In genomic region chr15:63169796-63170195, GRCh38 we compare ENCODE assay signal across 2 cellular contexts.
TF ChIP-seq lines count a peak whose summit lies in the region.

No MANE protein-coding gene starts in this region.

TF ChIP-seq in A549, 52 proteins besides CTCF, POLR2A, EP300 and RAD21 (continued from another document):
- TF ChIP-seq CHD4 (IDR thresholded peaks at IDR 0.05; ENCODE audit: borderline replicate concordance) = no peak
- TF ChIP-seq GATA3 (IDR thresholded peaks at IDR 0.05; ENCODE audit: borderline replicate concordance) = no peak
- TF ChIP-seq HOXB5 (CRISPR knock-in tag; IDR thresholded peaks at IDR 0.05) = no peak
- no peak for TF ChIP-seq EHMT2 (IDR thresholded peaks at IDR 0.05; ENCODE audit: low read depth)
- TF ChIP-seq KDM1A (IDR thresholded peaks at IDR 0.05; ENCODE audit: low read depth) = no peak
- no peak for TF ChIP-seq E2F6 (IDR thresholded peaks at IDR 0.05; ENCODE audit: borderline replicate concordance, low read depth)
- no peak for TF ChIP-seq ATOH8 (CRISPR knock-in tag; IDR thresholded peaks at IDR 0.05; ENCODE audit: low read depth)
- TF ChIP-seq CBX8 (IDR thresholded peaks at IDR 0.05) = no peak
- no peak for TF ChIP-seq ZNF302 (CRISPR knock-in tag; IDR thresholded peaks at IDR 0.05)
- TF ChIP-seq CBX2 (IDR thresholded peaks at IDR 0.05; ENCODE audit: borderline replicate concordance, low read depth) = no peak
- TF ChIP-seq HOXB13 (CRISPR knock-in tag; IDR thresholded peaks at IDR 0.05; ENCODE audit: low read depth) = no peak
- no peak for TF ChIP-seq ZC3H11A (IDR thresholded peaks at IDR 0.05)
- TF ChIP-seq HOXA7 (CRISPR knock-in tag; IDR thresholded peaks at IDR 0.05) = no peak
- no peak for TF ChIP-seq RARB (CRISPR knock-in tag; IDR thresholded peaks at IDR 0.05)

TF ChIP-seq in GM23338, 12 proteins besides CTCF, POLR2A, EP300 and RAD21 (continued from another document):
- no peak for TF ChIP-seq REST (IDR thresholded peaks at IDR 0.05; ENCODE audit: unreplicated experiment)
- no peak for TF ChIP-seq EZH2phosphoT487 (IDR thresholded peaks at IDR 0.05; ENCODE audit: unreplicated experiment)
- TF ChIP-seq ZNF331 (CRISPR knock-in tag; IDR thresholded peaks at IDR 0.05; ENCODE audit: low read depth) = no peak
- no peak for TF ChIP-seq ZNF114 (CRISPR knock-in tag; IDR thresholded peaks at IDR 0.05)
- TF ChIP-seq CREB1 (CRISPR knock-in tag; IDR thresholded peaks at IDR 0.05; ENCODE audit: low read depth) = no peak
- no peak for TF ChIP-seq ZNF462 (CRISPR knock-in tag; IDR thresholded peaks at IDR 0.05)
